ENCODE assay signal across 9 cellular contexts in the genomic region with DNA sequence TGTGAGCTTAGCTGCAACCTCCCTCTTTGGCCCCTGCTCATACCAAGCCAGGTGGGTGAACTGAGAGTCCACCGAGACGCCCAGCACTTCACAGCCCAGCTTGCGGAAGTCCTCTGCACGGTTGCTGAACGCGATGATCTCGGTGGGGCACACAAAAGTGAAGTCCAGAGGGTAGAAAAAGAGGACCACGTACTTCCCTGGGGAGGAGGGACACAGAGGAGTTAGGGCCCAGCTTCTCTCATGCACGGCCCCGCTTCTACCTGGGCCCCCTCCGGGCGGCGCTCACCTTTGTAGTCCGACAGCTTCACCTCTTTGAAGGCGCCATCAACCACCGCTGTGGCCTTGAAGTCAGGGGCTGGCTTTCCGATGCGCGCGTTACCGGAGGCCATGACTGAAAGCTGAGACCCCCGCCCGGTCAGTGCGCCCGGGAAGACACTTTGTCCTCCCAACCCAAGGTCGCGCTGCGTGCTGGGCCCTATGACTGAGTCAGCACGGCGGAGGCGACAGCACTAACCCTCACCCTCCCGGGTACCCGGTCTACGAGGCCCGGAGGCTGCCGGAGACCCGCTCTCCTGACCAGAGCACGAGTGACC. TPM values are rescaled to one million over a fixed set of nuclear protein-coding genes. Genes with fewer than 3 reads are reported as not detected.
DNase-seq lines count a peak whose midpoint lies in the region; ATAC-seq, FAIRE-seq and TF ChIP-seq lines count a peak whose summit lies in the region.
"Had no signal": no experiment of that assay in that cellular context is flagged by ENCODE, and none has a peak within 500 bp of the region (broad histone marks: within the 10 kb centered on the region; RNA-seq: fewer than 3 reads in every experiment).

No MANE protein-coding gene starts in this region.

- H3K4me1 ChIP-seq in CD8-positive, alpha-beta T cell (ENCODE audit: insufficient read depth, low read length), result peaks cover 23% of the 10 kb centered on the region
- H3K4me1 ChIP-seq in liver (ENCODE audit: control insufficient read depth in 4 of 4, insufficient read depth in 4 of 4, low read length in 3 of 4) (peaks cover 0 to 31% (median 20%) of the 10 kb centered on the region in 4 donors), thyroid gland (peaks cover 18 to 20% of the 10 kb centered on the region in 2 donors)

- H3K4me3 Mint-ChIP-seq in CD8-positive, alpha-beta T cell, result peak overlapping the region; percentile 88

- POLR2A ChIA-PET in CD8-positive, alpha-beta T cell (lab: Charles Lee), result interaction anchor here (2.6 to 3.3 kb wide), 2 partner anchors 9 to 24 kb away, joined by 9 to 28 read pairs; partner anchors contain the start of gene JUNB

- H3K4me3 ChIP-seq in CD8-positive, alpha-beta T cell (ENCODE audit: low read depth, low read length), result peak overlapping the region; percentile 94
- H3K4me3 ChIP-seq in bronchial epithelial cell (ENCODE audit: low read depth, low read length), result peak overlapping the region; percentile 74
- H3K4me3 ChIP-seq in liver (ENCODE audit: low read depth in 1 of 3, low read length in 3 of 3), result peak overlapping the region; percentile 55 to 78 (median 59)
- H3K4me3 ChIP-seq in thyroid gland (replicated peaks in 1 of 3), result peak overlapping the region; percentile 58 to 97 (median 86)

- peak; percentile 4 for ATAC-seq in CD8-positive, alpha-beta T cell
- ATAC-seq in GM18858 (IDR thresholded peaks at IDR 0.05; ENCODE audit: unreplicated experiment), result no peak
- ATAC-seq in HG03135 (IDR thresholded peaks at IDR 0.05; ENCODE audit: unreplicated experiment), result no peak

- DNase-seq in CD8-positive, alpha-beta T cell, result peak in 1 of 7 experiments; percentile 22
- DNase-seq in NCI-H69 (lab: John Stamatoyannopoulos, UW) (peak; percentile 60), bronchial epithelial cell (ENCODE audit: low read depth) (no peak), thyroid gland (peak in 1 of 2 donors; percentile 26), globus pallidus (ENCODE audit: low spot score) (no peak)

- peaks cover 19% of the 10 kb centered on the region for H3K36me3 Mint-ChIP-seq in CD8-positive, alpha-beta T cell

- no peaks in the 10 kb centered on the region for H3K9me3 ChIP-seq in CD8-positive, alpha-beta T cell (ENCODE audit: low read length)
- H3K9me3 ChIP-seq in liver (ENCODE audit: control insufficient read depth in 4 of 4, low read length in 3 of 4) (no peaks in the 10 kb centered on the region), thyroid gland (no peaks in the 10 kb centered on the region)

- no peaks in the 10 kb centered on the region for H3K9me3 Mint-ChIP-seq in CD8-positive, alpha-beta T cell

- TF ChIP-seq POLR2A in thyroid gland (IDR thresholded peaks at IDR 0.05), result no peak

- H3K27me3 Mint-ChIP-seq in CD8-positive, alpha-beta T cell (ENCODE audit: low read depth), result no peaks in the 10 kb centered on the region

- TF ChIP-seq RAD21 in liver (IDR thresholded peaks at IDR 0.05), result no peak

- 8% methylated on average over 38 of the region's 38 CpGs for WGBS in liver
- 3 to 12% methylated on average over 6 to 19 of the region's 38 CpGs for WGBS in thyroid gland, 2 donors

- H3K27me3 ChIP-seq in CD8-positive, alpha-beta T cell (ENCODE audit: insufficient read depth, low read length), result no peaks in the 10 kb centered on the region
- H3K27me3 ChIP-seq in bronchial epithelial cell (ENCODE audit: control insufficient read depth, insufficient read depth, low read length) (no peaks in the 10 kb centered on the region), liver (ENCODE audit: control insufficient read depth in 4 of 4, insufficient read depth in 4 of 4, low read length in 3 of 4) (no peaks in the 10 kb centered on the region), thyroid gland (no peaks in the 10 kb centered on the region)

- H3K27ac ChIP-seq in CD8-positive, alpha-beta T cell (ENCODE audit: low read depth, low read length), result peak overlapping the region; percentile 59
- H3K27ac ChIP-seq in liver (ENCODE audit: low read depth in 1 of 2, low read length in 2 of 2) (peak overlapping the region; percentile 57 to 62), thyroid gland (peak overlapping the region; percentile 35 to 56 (median 39))

- no peak for TF ChIP-seq CTCF in CD8-positive, alpha-beta T cell (IDR thresholded peaks at IDR 0.05)
- TF ChIP-seq CTCF in bronchial epithelial cell (IDR thresholded peaks at IDR 0.05; ENCODE audit: insufficient read depth, low read length, severe bottlenecking) (no peak), liver (IDR thresholded peaks at IDR 0.05; ENCODE audit: low read depth, low read length, missing input control) (no peak), thyroid gland (IDR thresholded peaks at IDR 0.05) (no peak)

- intact Hi-C loops in CD8-positive, alpha-beta T cell (cut with DNase I, micrococcal nuclease), result loop anchor here in 1 of 2 experiments (10.0 kb wide), 1 partner anchor 134 kb away; the partner anchor contains the start of genes CALR and FARSA
- intact Hi-C loops in thyroid gland (cut with DNase I), result no loop called here

- no peak for FAIRE-seq in bronchial epithelial cell (lab: Jason Lieb, UNC)

- no peaks in the 10 kb centered on the region for H3K36me3 ChIP-seq in CD8-positive, alpha-beta T cell (ENCODE audit: insufficient read depth, low read length)
- H3K36me3 ChIP-seq in bronchial epithelial cell (ENCODE audit: control insufficient read depth, insufficient read depth, low read length), result peaks cover 11% of the 10 kb centered on the region
- H3K36me3 ChIP-seq in liver (ENCODE audit: control insufficient read depth in 4 of 4, insufficient read depth in 3 of 4, low read depth in 1 of 4, low read length in 3 of 4), result peaks cover 0 to 6% (median 1%) of the 10 kb centered on the region in 4 donors
- no peaks in the 10 kb centered on the region for H3K36me3 ChIP-seq in thyroid gland

- H3K4me1 Mint-ChIP-seq in CD8-positive, alpha-beta T cell (ENCODE audit: low read depth), result peaks cover 33% of the 10 kb centered on the region

- H3K27ac Mint-ChIP-seq in CD8-positive, alpha-beta T cell, result peak overlapping the region; percentile 62

- CTCF ChIA-PET in CD8-positive, alpha-beta T cell (lab: Charles Lee), result interaction anchor here (0.6 to 11.3 kb wide), 6 partner anchors 23 to 84 kb away, joined by 3 to 396 read pairs (median 26); partner anchors contain the start of genes GET3 and HOOK2

- H3K9ac ChIP-seq in liver (ENCODE audit: low read depth in 1 of 2, low read length in 2 of 2), result peak overlapping the region; percentile 34 to 73

TF ChIP-seq in liver, 16 proteins besides CTCF, POLR2A, EP300 and RAD21 (continues in another document):
- TF ChIP-seq EGR1 (IDR thresholded peaks at IDR 0.05; ENCODE audit: low read depth in 2 of 2) (no peak), NR2F2 (IDR thresholded peaks at IDR 0.05) (no peak), HNF4A (conservative IDR thresholded peaks at IDR 0.05) (no peak), HNF4G (IDR thresholded peaks at IDR 0.05) (no peak), RXRA (IDR thresholded peaks at IDR 0.05) (no peak), YY1 (IDR thresholded peaks at IDR 0.05) (no peak), JUND (IDR thresholded peaks at IDR 0.05) (no peak)
- TF ChIP-seq, protein P1, sequence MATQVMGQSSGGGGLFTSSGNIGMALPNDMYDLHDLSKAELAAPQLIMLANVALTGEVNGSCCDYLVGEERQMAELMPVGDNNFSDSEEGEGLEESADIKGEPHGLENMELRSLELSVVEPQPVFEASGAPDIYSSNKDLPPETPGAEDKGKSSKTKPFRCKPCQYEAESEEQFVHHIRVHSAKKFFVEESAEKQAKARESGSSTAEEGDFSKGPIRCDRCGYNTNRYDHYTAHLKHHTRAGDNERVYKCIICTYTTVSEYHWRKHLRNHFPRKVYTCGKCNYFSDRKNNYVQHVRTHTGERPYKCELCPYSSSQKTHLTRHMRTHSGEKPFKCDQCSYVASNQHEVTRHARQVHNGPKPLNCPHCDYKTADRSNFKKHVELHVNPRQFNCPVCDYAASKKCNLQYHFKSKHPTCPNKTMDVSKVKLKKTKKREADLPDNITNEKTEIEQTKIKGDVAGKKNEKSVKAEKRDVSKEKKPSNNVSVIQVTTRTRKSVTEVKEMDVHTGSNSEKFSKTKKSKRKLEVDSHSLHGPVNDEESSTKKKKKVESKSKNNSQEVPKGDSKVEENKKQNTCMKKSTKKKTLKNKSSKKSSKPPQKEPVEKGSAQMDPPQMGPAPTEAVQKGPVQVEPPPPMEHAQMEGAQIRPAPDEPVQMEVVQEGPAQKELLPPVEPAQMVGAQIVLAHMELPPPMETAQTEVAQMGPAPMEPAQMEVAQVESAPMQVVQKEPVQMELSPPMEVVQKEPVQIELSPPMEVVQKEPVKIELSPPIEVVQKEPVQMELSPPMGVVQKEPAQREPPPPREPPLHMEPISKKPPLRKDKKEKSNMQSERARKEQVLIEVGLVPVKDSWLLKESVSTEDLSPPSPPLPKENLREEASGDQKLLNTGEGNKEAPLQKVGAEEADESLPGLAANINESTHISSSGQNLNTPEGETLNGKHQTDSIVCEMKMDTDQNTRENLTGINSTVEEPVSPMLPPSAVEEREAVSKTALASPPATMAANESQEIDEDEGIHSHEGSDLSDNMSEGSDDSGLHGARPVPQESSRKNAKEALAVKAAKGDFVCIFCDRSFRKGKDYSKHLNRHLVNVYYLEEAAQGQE (IDR thresholded peaks at IDR 0.05), result no peak

RNA-seq across cellular contexts. Expression of gene PRDX2, which starts 0.6 kb away (rescaled TPM):
- 10 to 100 TPM; 57.5 to 59.1 TPM for total RNA-seq in CD8-positive, alpha-beta T cell
- 148 and 157 TPM in 2 replicates for total RNA-seq in bronchial epithelial cell
- total RNA-seq in liver, result 1,000 to 10,000 TPM in 1 of 2 donors, 100 to 1,000 TPM in 1; 222 to 1,737 TPM
- polyA plus RNA-seq in liver, result 100 to 1,000 TPM; 265 to 301 TPM
- total RNA-seq in thyroid gland, result 100 to 1,000 TPM; 166 to 496 (median 328) TPM

RNA-seq across cellular contexts. Expression of gene THSD8, which starts 0.9 kb away (rescaled TPM):
- under 1 TPM in 1 of 2 experiments, not detected in 1; 0.79 TPM for total RNA-seq in CD8-positive, alpha-beta T cell
- not detected in 2 replicates for total RNA-seq in bronchial epithelial cell
- under 1 TPM in 1 of 2 donors, not detected in 1; 0.33 TPM for total RNA-seq in liver
- under 1 TPM; 0.22 to 0.35 TPM for polyA plus RNA-seq in liver
- total RNA-seq in thyroid gland, result under 1 TPM in 1 of 4 donors, not detected in 3; 0.67 TPM
- total RNA-seq: HT1080 had no signal

RNA-seq across cellular contexts. Expression of gene RNASEH2A, which starts 5.4 kb away (rescaled TPM):
- 1 to 10 TPM; 1.3 to 2.2 TPM for total RNA-seq in CD8-positive, alpha-beta T cell
- 11.1 and 12.9 TPM in 2 replicates for total RNA-seq in bronchial epithelial cell
- 10 to 100 TPM in 1 of 2 donors, 1 to 10 TPM in 1; 1.8 to 17.5 TPM for total RNA-seq in liver
- polyA plus RNA-seq in liver, result 1 to 10 TPM; 2.3 to 4.6 TPM
- 10 to 100 TPM in 1 of 4 donors, 1 to 10 TPM in 3; 1.5 to 11.8 (median 5.4) TPM for total RNA-seq in thyroid gland

RNA-seq across cellular contexts. Expression of gene JUNB, which starts 9.7 kb away (rescaled TPM):
- total RNA-seq in CD8-positive, alpha-beta T cell, result 1,000 to 10,000 TPM; 2,704 to 2,791 TPM
- 158 and 179 TPM in 2 replicates for total RNA-seq in bronchial epithelial cell
- total RNA-seq in liver, result 10 to 100 TPM; 68.6 to 79.2 TPM
- polyA plus RNA-seq in liver, result 10 to 100 TPM; 32.7 to 44.6 TPM
- 100 to 1,000 TPM; 111 to 393 (median 220) TPM for total RNA-seq in thyroid gland

RNA-seq across cellular contexts. Expression of gene HOOK2, which starts 25.6 kb away (rescaled TPM):
- total RNA-seq in CD8-positive, alpha-beta T cell, result 10 to 100 TPM; 13.2 to 13.6 TPM
- total RNA-seq in bronchial epithelial cell (52.5 and 58.7 TPM in 2 replicates), liver (10 to 100 TPM; 11.3 to 36.4 TPM), thyroid gland (100 to 1,000 TPM; 128 to 145 (median 136) TPM)
- 10 to 100 TPM; 12.9 to 17.0 TPM for polyA plus RNA-seq in liver
